24 cellular contexts compared by ENCODE assay signal in the genomic region with DNA sequence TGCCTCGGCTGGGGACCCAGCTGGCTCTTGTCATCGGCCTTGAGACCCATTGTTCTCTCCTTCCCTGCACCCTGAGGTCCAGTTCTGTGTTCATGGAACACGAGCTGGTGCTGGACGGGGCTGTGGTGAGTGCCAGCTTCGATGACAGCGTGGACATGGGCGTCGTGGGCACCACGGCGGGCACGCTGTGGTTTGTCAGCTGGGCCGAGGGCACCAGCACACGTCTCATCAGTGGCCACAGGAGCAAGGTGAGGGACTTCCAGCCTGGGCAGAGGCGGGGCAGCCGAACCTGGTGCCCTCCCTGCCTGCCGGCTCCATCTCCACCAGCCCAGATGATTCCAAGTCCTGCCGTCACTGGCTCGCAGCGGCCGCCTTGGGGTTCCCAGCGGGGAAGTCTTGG.
"Had no signal": no experiment of that assay in that cellular context is flagged by ENCODE, and none has a peak within 500 bp of the region (broad histone marks: within the 10 kb centered on the region; RNA-seq: fewer than 3 reads in every experiment).

No MANE protein-coding gene starts in this region.

- H3K4me3 ChIP-seq: colonic mucosa, esophagus squamous epithelium, gastrocnemius medialis, heart right ventricle, left lung, lower lobe of right lung, mucosa of descending colon had no signal

- H3K27ac ChIP-seq: colonic mucosa, epithelial cell of prostate, esophagus squamous epithelium, gastrocnemius medialis, heart right ventricle, left lung, lower lobe of right lung had no signal

- H3K36me3 Mint-ChIP-seq: mesothelial cell of epicardium had no signal

- H3K9me3 ChIP-seq: colonic mucosa, esophagus squamous epithelium, gastrocnemius medialis, heart right ventricle, left lung, lower lobe of right lung, mucosa of descending colon had no signal

- H3K9me3 Mint-ChIP-seq: dendritic cell treated with granulocyte-macrophage colony-stimulating factor and Interleukin-4, amounts not matched to agents 40 ng/mL and 50 ng/mL, for 4 days; effector memory CD8-positive, alpha-beta T cell; endodermal cell; mesothelial cell of epicardium had no signal

- H3K27me3 Mint-ChIP-seq: dendritic cell treated with granulocyte-macrophage colony-stimulating factor and Interleukin-4, amounts not matched to agents 40 ng/mL and 50 ng/mL, for 4 days; effector memory CD8-positive, alpha-beta T cell had no signal

- ATAC-seq: effector memory CD8-positive, alpha-beta T cell; esophagus mucosa; gastrocnemius medialis; heart right ventricle; left cardiac atrium; left lung; left ventricle myocardium superior; lower lobe of right lung; mucosa of descending colon had no signal

- H3K4me3 Mint-ChIP-seq: dendritic cell treated with granulocyte-macrophage colony-stimulating factor and Interleukin-4, amounts not matched to agents 40 ng/mL and 50 ng/mL, for 4 days; effector memory CD8-positive, alpha-beta T cell; endodermal cell; mesothelial cell of epicardium had no signal

- DNase-seq: colonic mucosa; cortex of kidney; effector CD8-positive, alpha-beta T cell; effector memory CD8-positive, alpha-beta T cell; endodermal cell; erythroblast; esophagus squamous epithelium; foreskin fibroblast; foreskin melanocyte; gastrocnemius medialis; glutamatergic neuron; head of caudate nucleus; heart right ventricle; hippocampal formation; left cardiac atrium; left lung; left ventricle myocardium superior; lower lobe of right lung; mesenchymal stem cell had no signal

- H3K36me3 ChIP-seq: colonic mucosa, gastrocnemius medialis had no signal

- H3K27ac Mint-ChIP-seq: dendritic cell treated with granulocyte-macrophage colony-stimulating factor and Interleukin-4, amounts not matched to agents 40 ng/mL and 50 ng/mL, for 4 days; effector memory CD8-positive, alpha-beta T cell; endodermal cell; mesothelial cell of epicardium had no signal

- H3K27me3 ChIP-seq: colonic mucosa, esophagus squamous epithelium, gastrocnemius medialis, heart right ventricle, left lung had no signal
